23 cellular contexts compared by ENCODE assay signal in the genomic region with DNA sequence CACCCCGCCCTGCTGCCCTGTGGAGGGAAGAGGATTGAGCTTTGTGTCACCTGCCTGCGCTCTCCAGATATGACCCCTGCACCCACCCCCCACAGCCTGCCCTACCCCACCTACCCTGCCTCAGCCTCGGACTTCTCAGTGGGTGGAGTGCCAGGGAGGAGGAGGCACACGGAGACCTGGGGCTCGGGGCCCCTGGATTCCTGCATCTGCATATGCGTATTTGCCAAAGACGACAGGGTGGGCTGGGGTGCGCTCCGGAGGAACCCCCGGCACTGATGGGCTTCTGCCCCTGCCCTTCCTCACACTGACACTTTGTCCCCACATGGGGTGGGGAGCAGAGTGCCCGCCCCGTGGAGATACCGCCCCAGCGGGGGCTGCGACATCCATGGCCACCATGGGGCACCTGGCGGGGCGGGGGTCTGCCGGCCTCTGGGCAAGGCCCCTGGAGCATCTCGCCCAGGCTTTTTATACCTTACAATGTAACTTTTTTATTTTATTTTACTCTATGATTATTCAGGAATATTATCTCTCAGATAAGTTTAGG.
DNase-seq lines count a peak whose midpoint lies in the region; ATAC-seq, FAIRE-seq and TF ChIP-seq lines count a peak whose summit lies in the region.
"Had no signal": no experiment of that assay in that cellular context is flagged by ENCODE, and none has a peak within 500 bp of the region (broad histone marks: within the 10 kb centered on the region; RNA-seq: fewer than 3 reads in every experiment).

No MANE protein-coding gene starts in this region.

- FAIRE-seq in H1 (lab: Jason Lieb, UNC), result no peak
- FAIRE-seq: A549, G401.6, GM12892 had no signal

- H3K36me3 Mint-ChIP-seq in stimulated activated memory B cell treated with anti-CD40 and anti-IgM and Interleukin-4, amounts not matched to agents 10 μg/mL and 1 μg/mL and 100 μg/mL, for 72 hours, result no peaks in the 10 kb centered on the region
- no peaks in the 10 kb centered on the region for H3K36me3 Mint-ChIP-seq in WTC11
- H3K36me3 Mint-ChIP-seq: CD4-positive, CD25-positive, alpha-beta regulatory T cell; CD8-positive, alpha-beta T cell had no signal

- no peak overlapping the region; the same call in 1 of the 2 replicates for H2BK12ac ChIP-seq in H1 (ENCODE audit: low read depth, low read length)
- peak overlapping the region in 1 of 2 experiments; percentile 18 for H2BK12ac ChIP-seq in mesenchymal stem cell (ENCODE audit: low read length in 2 of 2)

- no peak overlapping the region for H3K14ac ChIP-seq in H1 (ENCODE audit: insufficient read length)
- H3K14ac ChIP-seq in mesenchymal stem cell (ENCODE audit: low read length in 2 of 2), result no peak overlapping the region

- no peak for TF ChIP-seq POLR2A in H1 (IDR thresholded peaks at IDR 0.05; ENCODE audit: control extremely low read depth in 1 of 2, low read depth in 2 of 2, low read length in 2 of 2)

- 78% methylated on average over 15 of the region's 19 CpGs; no CpG with 5 or more reads in 1 of the 2 experiments for WGBS in H1 (ENCODE audit: extremely low coverage in 1 of 2, insufficient coverage in 1 of 2, insufficient read length in 1 of 2, insufficient replicate concordance in 2 of 2, low coverage in 1 of 2, low lambda C conversion rate in 2 of 2, missing lambda C conversion rate in 1 of 2), 2 experiments
- 97% methylated on average over 14 of the region's 19 CpGs for WGBS in mesenchymal stem cell

- no peak overlapping the region for H4K5ac ChIP-seq in H1 (ENCODE audit: insufficient read length, low read depth, low read length)

- peaks cover 0 to 35% (median 0%) of the 10 kb centered on the region in 11 experiments; a peak in 5 of 22 replicates for H4K20me1 ChIP-seq in BLaER1 treated with 17β-estradiol and CSF1 and Interleukin-3, amounts not matched to agents 10 nM and 100 nM
- H4K20me1 ChIP-seq in H1 (replicated peaks in 1 of 2; ENCODE audit: control insufficient read depth in 1 of 2, insufficient read depth in 2 of 2, low read length in 2 of 2), result no peaks in the 10 kb centered on the region

- H4K91ac ChIP-seq in H1 (replicated peaks; ENCODE audit: insufficient read length, low read length) (no peak overlapping the region), mesenchymal stem cell (ENCODE audit: low read length) (peak overlapping the region; percentile 8)

- no peaks in the 10 kb centered on the region for H3K9me3 ChIP-seq in BLaER1 treated with 17β-estradiol and CSF1 and Interleukin-3, amounts not matched to agents 10 nM and 100 nM (replicated peaks in 1 of 11)
- H3K9me3 ChIP-seq in H1 (ENCODE audit: insufficient read depth in 2 of 2, low read depth in 1 of 2, low read length in 1 of 2) (no peaks in the 10 kb centered on the region), mesenchymal stem cell (ENCODE audit: control insufficient read depth, low read length) (no peaks in the 10 kb centered on the region)
- H3K9me3 ChIP-seq: A549, BE2C, Caco-2 had no signal

- H3K4me3 Mint-ChIP-seq in stimulated activated memory B cell treated with anti-CD40 and anti-IgM and Interleukin-4, amounts not matched to agents 10 μg/mL and 1 μg/mL and 100 μg/mL, for 72 hours, result no peak overlapping the region
- H3K4me3 Mint-ChIP-seq in WTC11, result no peak overlapping the region
- H3K4me3 Mint-ChIP-seq: CD4-positive, CD25-positive, alpha-beta regulatory T cell; CD8-positive, alpha-beta T cell had no signal

- H3K23me2 ChIP-seq in H1 (ENCODE audit: low read depth, low read length), result no peaks in the 10 kb centered on the region

- no peak for TF ChIP-seq RAD21 in H1 (IDR thresholded peaks at IDR 0.05 in 1 of 2, conservative IDR thresholded peaks at IDR 0.05 in 1 of 2; ENCODE audit: low read depth in 2 of 2, low read length in 2 of 2)

- H3K18ac ChIP-seq in H1 (ENCODE audit: extremely low read depth, low read length) (no peak overlapping the region; the same call in 1 of the 2 replicates), mesenchymal stem cell (ENCODE audit: low read depth in 1 of 2, low read length in 2 of 2) (no peak overlapping the region)

- H3K56ac ChIP-seq in H1 (replicated peaks; ENCODE audit: insufficient read length, low read depth, low read length), result no peak overlapping the region

- 0 out of 22 replicates have a peak overlapping the region, but pooled peaks of 1 of the 11 experiments have one; percentile 19 for H3K9ac ChIP-seq in BLaER1 treated with 17β-estradiol and CSF1 and Interleukin-3, amounts not matched to agents 10 nM and 100 nM
- no peak overlapping the region for H3K9ac ChIP-seq in H1 (replicated peaks in 1 of 4; ENCODE audit: extremely low read depth in 1 of 4, low read depth in 3 of 4, low read length in 3 of 4)
- no peak overlapping the region for H3K9ac ChIP-seq in mesenchymal stem cell (ENCODE audit: low read length)

- H2BK15ac ChIP-seq in H1 (ENCODE audit: low read length), result no peak overlapping the region
- no peak overlapping the region for H2BK15ac ChIP-seq in mesenchymal stem cell (ENCODE audit: low read depth, poor library complexity, severe bottlenecking)

- peak overlapping the region in 9 of 11 experiments; percentile 54 to 92 (median 79); a peak in 13 of 22 replicates for H3K4me2 ChIP-seq in BLaER1 treated with 17β-estradiol and CSF1 and Interleukin-3, amounts not matched to agents 10 nM and 100 nM
- no peak overlapping the region for H3K4me2 ChIP-seq in H1 (ENCODE audit: insufficient read depth in 1 of 2, low read depth in 2 of 2, low read length in 2 of 2)
- H3K4me2 ChIP-seq in mesenchymal stem cell (ENCODE audit: low read length, poor library complexity, severe bottlenecking), result no peak overlapping the region
- H3K4me2 ChIP-seq: A549 had no signal

- no peak overlapping the region for H4K8ac ChIP-seq in H1 (ENCODE audit: extremely low read depth, insufficient read depth, low read length)
- H4K8ac ChIP-seq in mesenchymal stem cell (ENCODE audit: low read length), result no peak overlapping the region

- H3K79me2 ChIP-seq in H1 (ENCODE audit: control insufficient read depth in 1 of 2, insufficient read depth in 2 of 2, low read length in 2 of 2), result no peaks in the 10 kb centered on the region

- H3K23ac ChIP-seq in H1 (ENCODE audit: insufficient read length) (no peak overlapping the region), mesenchymal stem cell (ENCODE audit: low read length in 2 of 2) (no peak overlapping the region)

- H2AK5ac ChIP-seq in H1 (ENCODE audit: low read depth, low read length), result no peak overlapping the region
- H2AK5ac ChIP-seq in mesenchymal stem cell (ENCODE audit: low read length, severe bottlenecking), result no peak overlapping the region

- H3K9me3 Mint-ChIP-seq in stimulated activated memory B cell treated with anti-CD40 and anti-IgM and Interleukin-4, amounts not matched to agents 10 μg/mL and 1 μg/mL and 100 μg/mL, for 72 hours, result no peaks in the 10 kb centered on the region
- H3K9me3 Mint-ChIP-seq in WTC11, result no peaks in the 10 kb centered on the region
- H3K9me3 Mint-ChIP-seq: CD4-positive, CD25-positive, alpha-beta regulatory T cell; CD8-positive, alpha-beta T cell; H9 had no signal

- H3K36me3 ChIP-seq in BLaER1 treated with 17β-estradiol and CSF1 and Interleukin-3, amounts not matched to agents 10 nM and 100 nM, result no peaks in the 10 kb centered on the region
- no peaks in the 10 kb centered on the region for H3K36me3 ChIP-seq in H1 (ENCODE audit: control insufficient read depth in 2 of 4, insufficient read depth in 4 of 4, low read length in 3 of 4)
- H3K36me3 ChIP-seq in mesenchymal stem cell (ENCODE audit: control insufficient read depth in 1 of 2, insufficient read depth in 2 of 2, low read depth in 1 of 2, low read length in 2 of 2), result peaks cover 0 to 82% of the 10 kb centered on the region in 2 experiments

- H3K79me1 ChIP-seq in H1 (ENCODE audit: low read depth, low read length) (no peaks in the 10 kb centered on the region), mesenchymal stem cell (replicated peaks; ENCODE audit: low read length, poor library complexity, severe bottlenecking) (peaks cover 3% of the 10 kb centered on the region)

- no peak overlapping the region for H3K4me3 ChIP-seq in BLaER1 treated with 17β-estradiol and CSF1 and Interleukin-3, amounts not matched to agents 10 nM and 100 nM
- H3K4me3 ChIP-seq in H1 (ENCODE audit: extremely low read depth in 1 of 4, insufficient read depth in 2 of 4, low read depth in 3 of 4, low read length in 4 of 4), result no peak overlapping the region
- no peak overlapping the region for H3K4me3 ChIP-seq in mesenchymal stem cell (ENCODE audit: insufficient read depth in 1 of 2, low read depth in 1 of 2, low read length in 2 of 2)
- H3K4me3 ChIP-seq: A549 had no signal

- peaks cover 47 to 93% (median 87%) of the 10 kb centered on the region in 10 experiments for H3K4me1 ChIP-seq in BLaER1 treated with 17β-estradiol and CSF1 and Interleukin-3, amounts not matched to agents 10 nM and 100 nM
- H3K4me1 ChIP-seq in H1 (replicated peaks in 1 of 4; ENCODE audit: control insufficient read depth in 3 of 4, insufficient read depth in 4 of 4, low read length in 3 of 4), result peaks cover 0 to 15% (median 11%) of the 10 kb centered on the region in 4 experiments; a peak in 5 of 7 replicates
- no peaks in the 10 kb centered on the region for H3K4me1 ChIP-seq in mesenchymal stem cell (ENCODE audit: control insufficient read depth, insufficient read depth, low read depth, low read length)
- H3K4me1 ChIP-seq: A549, Caco-2 had no signal

- no peak overlapping the region for H3K4ac ChIP-seq in H1 (replicated peaks; ENCODE audit: insufficient read length, low read depth, low read length)
- no peak overlapping the region for H3K4ac ChIP-seq in mesenchymal stem cell (ENCODE audit: low read depth in 1 of 2, low read length in 2 of 2)

- H2BK120ac ChIP-seq in H1 (replicated peaks; ENCODE audit: low read depth, low read length) (no peak overlapping the region), mesenchymal stem cell (ENCODE audit: low read depth, low read length) (no peak overlapping the region)

- peaks cover 0 to 61% (median 0%) of the 10 kb centered on the region in 11 experiments; a peak in 4 of 22 replicates for H3K27me3 ChIP-seq in BLaER1 treated with 17β-estradiol and CSF1 and Interleukin-3, amounts not matched to agents 10 nM and 100 nM
- H3K27me3 ChIP-seq in H1 (replicated peaks in 1 of 4; ENCODE audit: control insufficient read depth in 3 of 4, extremely low read depth in 1 of 4, insufficient read depth in 3 of 4, low read length in 3 of 4) (no peaks in the 10 kb centered on the region), mesenchymal stem cell (ENCODE audit: control insufficient read depth in 1 of 2, insufficient read depth in 1 of 2, low read length in 2 of 2) (peaks cover 0 to 4% of the 10 kb centered on the region in 2 experiments)
- H3K27me3 ChIP-seq: BE2C had no signal

- no peak overlapping the region for H2AFZ ChIP-seq in H1 (ENCODE audit: low read length)
- no peak overlapping the region for H2AFZ ChIP-seq in mesenchymal stem cell (ENCODE audit: low read depth, low read length)

- TF ChIP-seq EP300 in H1 (IDR thresholded peaks at IDR 0.05; ENCODE audit: borderline replicate concordance in 1 of 2, low read depth in 2 of 2, low read length in 2 of 2), result no peak

- peaks cover 17% of the 10 kb centered on the region for H3K4me1 Mint-ChIP-seq in stimulated activated memory B cell treated with anti-CD40 and anti-IgM and Interleukin-4, amounts not matched to agents 10 μg/mL and 1 μg/mL and 100 μg/mL, for 72 hours
- H3K4me1 Mint-ChIP-seq in WTC11, result peaks cover 25% of the 10 kb centered on the region

- TF ChIP-seq CTCF in H1 (IDR thresholded peaks at IDR 0.05; ENCODE audit: control extremely low read depth in 1 of 3, insufficient read depth in 1 of 3, low read depth in 1 of 3, low read length in 3 of 3) (no peak), WTC11 (IDR thresholded peaks at IDR 0.05) (no peak)

- H2BK20ac ChIP-seq in H1 (ENCODE audit: low read length), result no peak overlapping the region

- H3K27ac ChIP-seq in BLaER1 treated with 17β-estradiol and CSF1 and Interleukin-3, amounts not matched to agents 10 nM and 100 nM, result no peak overlapping the region
- H3K27ac ChIP-seq in H1 (ENCODE audit: low read depth, low read length) (no peak overlapping the region), mesenchymal stem cell (ENCODE audit: low read length, poor library complexity, severe bottlenecking) (no peak overlapping the region)
- H3K27ac ChIP-seq: A549, C4-2B had no signal

- peaks cover 52% of the 10 kb centered on the region for H3K27me3 Mint-ChIP-seq in stimulated activated memory B cell treated with anti-CD40 and anti-IgM and Interleukin-4, amounts not matched to agents 10 μg/mL and 1 μg/mL and 100 μg/mL, for 72 hours
- H3K27me3 Mint-ChIP-seq in WTC11 (ENCODE audit: low read depth), result no peaks in the 10 kb centered on the region
- H3K27me3 Mint-ChIP-seq: CD4-positive, CD25-positive, alpha-beta regulatory T cell had no signal

- CTCF ChIA-PET in H1 (lab: Charles Lee; ENCODE audit: partially characterized antibody) (interaction anchor here (1.3 to 16.9 kb wide), 3 partner anchors 9 to 81 kb away, joined by 4 to 361 read pairs (median 15); no protein-coding TSS in a partner anchor), WTC11 (lab: Charles Lee) (interaction anchor here (0.6 to 3.9 kb wide), 5 partner anchors 8 to 148 kb away, joined by 3 to 16 read pairs (median 3); no protein-coding TSS in a partner anchor)

- POLR2A ChIA-PET in H1 (lab: Charles Lee; ENCODE audit: partially characterized antibody) (interaction anchor here (1.6 kb wide), 1 partner anchor 9 kb away, joined by 5 read pairs; no protein-coding TSS in a partner anchor), WTC11 (lab: Charles Lee) (no interaction called here)

- peak; percentile 2 for ATAC-seq in stimulated activated memory B cell treated with anti-CD40 and anti-IgM and Interleukin-4, amounts not matched to agents 10 μg/mL and 1 μg/mL and 100 μg/mL, for 72 hours
- ATAC-seq in WTC11, result no peak
- ATAC-seq: A549; CD8-positive, alpha-beta T cell; HCT116 had no signal

- 0 out of 2 replicates have a peak overlapping the region, but pooled peaks have one; percentile 44 for H2BK5ac ChIP-seq in H1 (ENCODE audit: low read depth, low read length)
- H2BK5ac ChIP-seq in mesenchymal stem cell (ENCODE audit: low read depth, low read length, poor library complexity, severe bottlenecking), result no peak overlapping the region

- DNase-seq in H1 (ENCODE audit: low read depth in 1 of 2, low spot score in 2 of 2), result no peak
- no peak for DNase-seq in mesenchymal stem cell
- no peak for DNase-seq in WTC11 (ENCODE audit: low spot score)
- DNase-seq in superior temporal gyrus (ENCODE audit: extremely low spot score), result no peak
- DNase-seq in activated CD4-positive, CD25-positive, alpha-beta regulatory T cell (lab: John Stamatoyannopoulos, UW), result no peak
- DNase-seq: 8988T; ACHN; AML-193; BE2C; Caco-2; CD4-positive, CD25-positive, alpha-beta regulatory T cell; CD8-positive, alpha-beta T cell; DMS153; DND-41; GOT3; H9 had no signal

- H3K27ac Mint-ChIP-seq in stimulated activated memory B cell treated with anti-CD40 and anti-IgM and Interleukin-4, amounts not matched to agents 10 μg/mL and 1 μg/mL and 100 μg/mL, for 72 hours, result no peak overlapping the region
- no peak overlapping the region for H3K27ac Mint-ChIP-seq in WTC11
- H3K27ac Mint-ChIP-seq: CD4-positive, CD25-positive, alpha-beta regulatory T cell; CD8-positive, alpha-beta T cell had no signal

Comparison
In these comparisons a context has a peak if more than half of its experiments do, and no peak if none do; other contexts are left out.
1. H3K4me2 ChIP-seq: peak in BLaER1 treated with 17β-estradiol and CSF1 and Interleukin-3, amounts not matched to agents 10 nM and 100 nM (9 of 11); none in H1 (0 of 2) and mesenchymal stem cell (single experiment).